ENCODE assay signal across 24 cellular contexts in genomic region chr19:2099054-2099501, GRCh38.
"Had no signal": no experiment of that assay in that cellular context is flagged by ENCODE, and none has a peak within 500 bp of the region (broad histone marks: within the 10 kb centered on the region; RNA-seq: fewer than 3 reads in every experiment).

No MANE protein-coding gene starts in this region.

- H3K27ac Mint-ChIP-seq: activated CD4-positive, alpha-beta memory T cell treated with anti-CD3 and anti-CD28 coated beads for 36 hours; activated naive CD4-positive, alpha-beta T cell treated with anti-CD3 and anti-CD28 coated beads, Interleukin-2, amount 50 U/mL, for 72 hours; activated naive CD8-positive, alpha-beta T cell treated with anti-CD3 and anti-CD28 coated beads, Interleukin-2, amount 50 U/mL, for 24 hours; brain; T-helper 17 cell; WTC11 had no signal

- H3K4me3 ChIP-seq: Peyer's patch had no signal

- H3K27me3 ChIP-seq: Peyer's patch had no signal

- H3K27me3 Mint-ChIP-seq: activated CD4-positive, alpha-beta memory T cell treated with anti-CD3 and anti-CD28 coated beads for 36 hours; activated naive CD8-positive, alpha-beta T cell treated with anti-CD3 and anti-CD28 coated beads, Interleukin-2, amount 50 U/mL, for 24 hours; central memory CD8-positive, alpha-beta T cell; T-helper 17 cell had no signal

- H3K4me3 Mint-ChIP-seq: activated CD4-positive, alpha-beta memory T cell treated with anti-CD3 and anti-CD28 coated beads for 36 hours; activated naive CD8-positive, alpha-beta T cell treated with anti-CD3 and anti-CD28 coated beads, Interleukin-2, amount 50 U/mL, for 24 hours; activated T-cell treated with anti-CD3 and anti-CD28 coated beads, Interleukin-2, amount 50 U/mL, for 4 hours; brain; central memory CD8-positive, alpha-beta T cell; WTC11 had no signal

- DNase-seq: activated CD4-positive, alpha-beta memory T cell treated with anti-CD3 and anti-CD28 coated beads for 36 hours; activated CD4-positive, alpha-beta T cell treated with anti-CD3 and anti-CD28 coated beads for 48 hours; activated CD4-positive, CD25-positive, alpha-beta regulatory T cell treated with anti-CD3 and anti-CD28 coated beads, Interleukin-2, amount 50 U/mL, for 72 hours; activated CD8-positive, alpha-beta memory T cell treated with anti-CD3 and anti-CD28 coated beads for 24 hours; activated effector memory CD4-positive, alpha-beta T cell treated with anti-CD3 and anti-CD28 coated beads, Interleukin-2, amount 50 U/mL, for 16 hours; activated naive CD4-positive, alpha-beta T cell treated with Interleukin-2 at 50 U/mL for 16 hours; activated naive CD8-positive, alpha-beta T cell treated with anti-CD3 and anti-CD28 coated beads, Interleukin-2, amount 50 U/mL, for 24 hours; activated T-cell treated with anti-CD3 and anti-CD28 coated beads, Interleukin-2, amount 50 U/mL, for 4 hours; amniotic stem cell; MM.1S; NCI-H146; NCI-H1930; NCI-H2171; NCI-H226; NCI-H526; NCI-H774; Peyer's patch; SHP77 treated with DMSO at 0.1 percent for 48 hours; T-helper 17 cell; T-helper 9 cell had no signal

- H3K27ac ChIP-seq: Peyer's patch had no signal

- H3K9me3 Mint-ChIP-seq: activated CD4-positive, alpha-beta memory T cell treated with anti-CD3 and anti-CD28 coated beads for 36 hours; activated naive CD4-positive, alpha-beta T cell treated with anti-CD3 and anti-CD28 coated beads, Interleukin-2, amount 50 U/mL, for 72 hours; activated naive CD8-positive, alpha-beta T cell treated with anti-CD3 and anti-CD28 coated beads, Interleukin-2, amount 50 U/mL, for 24 hours; activated T-cell treated with anti-CD3 and anti-CD28 coated beads, Interleukin-2, amount 50 U/mL, for 4 hours; central memory CD8-positive, alpha-beta T cell had no signal

- H3K9me3 ChIP-seq: Peyer's patch had no signal

- ATAC-seq: activated naive CD4-positive, alpha-beta T cell treated with anti-CD3 and anti-CD28 coated beads, Interleukin-2, amount 50 U/mL, for 72 hours; activated naive CD8-positive, alpha-beta T cell treated with anti-CD3 and anti-CD28 coated beads, Interleukin-2, amount 50 U/mL, for 24 hours; activated T-cell treated with anti-CD3 and anti-CD28 coated beads, Interleukin-2, amount 50 U/mL, for 4 hours; T-helper 17 cell; WTC11 had no signal
